In genomic region chr2:121862286-121862685, GRCh38 we compare ENCODE assay signal across 24 cellular contexts.
"Had no signal": no experiment of that assay in that cellular context is flagged by ENCODE, and none has a peak within 500 bp of the region (broad histone marks: within the 10 kb centered on the region; RNA-seq: fewer than 3 reads in every experiment).

No MANE protein-coding gene starts in this region.

- H3K27ac Mint-ChIP-seq: stimulated activated effector memory CD8-positive, alpha-beta T cell treated with anti-CD3 and anti-CD28 coated beads, Interleukin-12 subunit alpha, Interleukin-12 subunit beta, amount 100 ng/mL, for 72 hours; stimulated activated memory B cell treated with anti-CD40 and anti-IgM and Interleukin-4, amounts not matched to agents 10 μg/mL and 1 μg/mL and 100 μg/mL, for 72 hours; stimulated activated naive B cell treated with anti-CD40 and anti-IgM and Interleukin-4, amounts not matched to agents 10 μg/mL and 1 μg/mL and 100 μg/mL, for 72 hours; stimulated activated naive CD8-positive, alpha-beta T cell treated with anti-CD3 and anti-CD28 coated beads, Interleukin-15, amount 100 ng/mL, for 72 hours; stimulated activated naive CD8-positive, alpha-beta T cell treated with anti-CD3 and anti-CD28 coated beads, Interleukin-15, Interleukin-2, amounts not matched to agents 100 ng/mL and 50 ng/mL, for 24 hours; type B pancreatic cell had no signal

- H3K36me3 Mint-ChIP-seq: stimulated activated effector memory CD8-positive, alpha-beta T cell treated with anti-CD3 and anti-CD28 coated beads, Interleukin-12 subunit alpha, Interleukin-12 subunit beta, amount 100 ng/mL, for 72 hours; stimulated activated memory B cell treated with anti-CD40 and anti-IgM and Interleukin-4, amounts not matched to agents 10 μg/mL and 1 μg/mL and 100 μg/mL, for 72 hours; stimulated activated naive B cell treated with anti-CD40 and anti-IgM and Interleukin-4, amounts not matched to agents 10 μg/mL and 1 μg/mL and 100 μg/mL, for 72 hours; type B pancreatic cell had no signal

- H3K4me3 Mint-ChIP-seq: stimulated activated effector memory CD8-positive, alpha-beta T cell treated with anti-CD3 and anti-CD28 coated beads, Interleukin-12 subunit alpha, Interleukin-12 subunit beta, amount 100 ng/mL, for 72 hours; stimulated activated memory B cell treated with anti-CD40 and anti-IgM and Interleukin-4, amounts not matched to agents 10 μg/mL and 1 μg/mL and 100 μg/mL, for 72 hours; stimulated activated naive B cell treated with anti-CD40 and anti-IgM and Interleukin-4, amounts not matched to agents 10 μg/mL and 1 μg/mL and 100 μg/mL, for 72 hours; stimulated activated naive CD8-positive, alpha-beta T cell treated with anti-CD3 and anti-CD28 coated beads, Interleukin-15, amount 100 ng/mL, for 72 hours; stimulated activated naive CD8-positive, alpha-beta T cell treated with anti-CD3 and anti-CD28 coated beads, Interleukin-15, Interleukin-2, amounts not matched to agents 100 ng/mL and 50 ng/mL, for 24 hours; type B pancreatic cell had no signal

- ATAC-seq: stimulated activated effector memory CD8-positive, alpha-beta T cell treated with anti-CD3 and anti-CD28 coated beads, Interleukin-12 subunit alpha, Interleukin-12 subunit beta, amount 100 ng/mL, for 72 hours; stimulated activated memory B cell treated with anti-CD40 and anti-IgM and Interleukin-4, amounts not matched to agents 10 μg/mL and 1 μg/mL and 100 μg/mL, for 72 hours; stimulated activated naive B cell treated with anti-CD40 and anti-IgM and Interleukin-4, amounts not matched to agents 10 μg/mL and 1 μg/mL and 100 μg/mL, for 72 hours; stimulated activated naive CD8-positive, alpha-beta T cell treated with anti-CD3 and anti-CD28 coated beads, Interleukin-15, amount 100 ng/mL, for 72 hours; stimulated activated naive CD8-positive, alpha-beta T cell treated with anti-CD3 and anti-CD28 coated beads, Interleukin-15, Interleukin-2, amounts not matched to agents 100 U/mL and 50 U/mL, for 24 hours; upper lobe of right lung had no signal

- H3K4me1 Mint-ChIP-seq: stimulated activated effector memory CD8-positive, alpha-beta T cell treated with anti-CD3 and anti-CD28 coated beads, Interleukin-12 subunit alpha, Interleukin-12 subunit beta, amount 100 ng/mL, for 72 hours; stimulated activated memory B cell treated with anti-CD40 and anti-IgM and Interleukin-4, amounts not matched to agents 10 μg/mL and 1 μg/mL and 100 μg/mL, for 72 hours; stimulated activated naive B cell treated with anti-CD40 and anti-IgM and Interleukin-4, amounts not matched to agents 10 μg/mL and 1 μg/mL and 100 μg/mL, for 72 hours; stimulated activated naive CD8-positive, alpha-beta T cell treated with anti-CD3 and anti-CD28 coated beads, Interleukin-15, amount 100 ng/mL, for 72 hours had no signal

- DNase-seq: stimulated activated CD4-positive, alpha-beta T cell treated with anti-CD3 and anti-CD28 coated beads, Interleukin-2, amount 100 ng/mL, for 48 hours; stimulated activated CD4-positive, alpha-beta T cell treated with anti-CD3 and anti-CD28 coated beads, Interleukin-4, amount 100 ng/mL, for 1 hour; stimulated activated CD4-positive, alpha-beta T cell treated with anti-CD3 and anti-CD28 coated beads, Interleukin-4, amount 100 ng/mL, for 24 hours; stimulated activated CD4-positive, alpha-beta T cell treated with anti-CD3 and anti-CD28 coated beads, Interleukin-4, amount 100 ng/mL, for 4 hours; stimulated activated CD8-positive, alpha-beta memory T cell treated with anti-CD3 and anti-CD28 coated beads, Interleukin-4, amount 100 ng/mL, for 48 hours; stimulated activated naive B cell treated with anti-CD40 and anti-IgM and Interleukin-4, amounts not matched to agents 10 μg/mL and 1 μg/mL and 100 μg/mL, for 72 hours; stimulated activated naive CD4-positive, alpha-beta T cell; stimulated activated naive CD4-positive, alpha-beta T cell treated with Interleukin-2 at 50 U/mL for 16 hours; stimulated activated naive CD8-positive, alpha-beta T cell treated with anti-CD3 and anti-CD28 coated beads, Interleukin-15, amount 100 ng/mL, for 72 hours; stimulated activated naive CD8-positive, alpha-beta T cell treated with anti-CD3 and anti-CD28 coated beads, Interleukin-15, Interleukin-2, amounts not matched to agents 100 U/mL and 50 U/mL, for 24 hours; stomach; substantia nigra; testis; thyroid gland; tibial artery; transverse colon; trophoblast cell; upper lobe of left lung; upper lobe of right lung; uterus had no signal
